ENCODE assay signal across 8 cellular contexts in the genomic region with DNA sequence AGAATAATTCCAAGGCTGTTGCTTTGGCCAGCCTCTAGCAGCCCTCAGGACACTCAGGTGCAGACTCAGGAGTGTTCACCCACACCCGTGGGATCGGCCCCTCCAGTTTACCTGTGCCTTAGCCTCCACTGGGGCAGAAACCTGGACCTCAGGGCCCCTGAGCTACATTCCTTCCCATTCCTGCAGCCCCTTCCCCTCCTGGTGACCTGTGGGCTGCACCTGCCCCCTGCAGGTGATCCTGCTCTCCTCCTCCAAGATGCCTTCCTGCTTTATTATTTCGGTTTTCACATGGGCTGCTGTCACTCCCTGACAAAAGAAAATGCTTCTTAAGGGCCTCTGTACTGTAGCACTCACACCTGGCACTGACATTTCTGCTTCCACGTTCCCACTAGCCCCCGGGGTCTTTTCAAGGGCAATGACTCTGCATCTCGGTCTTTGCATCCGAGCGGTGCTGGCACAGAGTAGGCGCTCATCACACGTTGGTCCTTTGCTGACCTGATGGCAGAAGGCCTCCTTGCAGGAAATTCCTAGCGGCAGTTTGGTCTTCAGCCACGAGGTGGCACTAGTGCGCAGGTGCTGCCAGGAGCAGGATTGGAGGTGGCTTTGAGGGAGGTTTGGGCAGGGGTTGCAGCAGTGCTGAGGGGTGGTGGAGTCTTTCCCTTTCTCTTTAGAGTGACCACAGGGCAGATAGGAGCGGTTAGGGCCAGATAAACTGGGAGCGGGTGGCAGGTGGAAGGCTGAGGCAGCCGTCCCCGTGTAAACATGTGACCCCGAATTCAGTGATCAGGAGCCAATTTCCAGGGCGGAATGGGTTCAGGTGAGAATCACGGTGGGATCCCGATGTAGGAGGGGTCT.
A peak's percentile ranks its signal among the peaks of the same experiment; 100 is the strongest.
DNase-seq lines count a peak whose midpoint lies in the region; ATAC-seq and TF ChIP-seq lines count a peak whose summit lies in the region.

No MANE protein-coding gene starts in this region.

- no peak overlapping the region for H3K27ac ChIP-seq in C4-2B

- H3K4me3 Mint-ChIP-seq in memory B cell: no peak overlapping the region

- H3K27ac Mint-ChIP-seq in memory B cell: no peak overlapping the region

- DNase-seq in HCEC 1CT (peak; percentile 22), NCI-H526 (lab: John Stamatoyannopoulos, UW) (peak; percentile 74 to 94), ecto neural progenitor cell (ENCODE audit: low spot score) (peak; percentile 89), memory B cell (ENCODE audit: low spot score in 2 of 2) (peak; percentile 77 to 80)
- DNase-seq in activated CD4-positive, alpha-beta T cell treated with anti-CD3 and anti-CD28 coated beads, Interleukin-2, amount 50 U/mL, for 4 hours: peak; percentile 63 to 72
- DNase-seq in stimulated activated CD8-positive, alpha-beta memory T cell treated with anti-CD3 and anti-CD28 coated beads, Interleukin-2, amount 100 ng/mL, for 1 hour (ENCODE audit: low read depth in 2 of 2): peak; percentile 41 to 51

- peaks cover 17% of the 10 kb centered on the region for H3K27me3 Mint-ChIP-seq in memory B cell

- H3K9me3 Mint-ChIP-seq in memory B cell: no peaks in the 10 kb centered on the region

- peak; percentile 53 for ATAC-seq in memory B cell (ENCODE audit: low read depth)
- ATAC-seq in HG03457 (IDR thresholded peaks at IDR 0.05; ENCODE audit: unreplicated experiment): no peak

- peaks cover 9% of the 10 kb centered on the region for H3K4me1 Mint-ChIP-seq in memory B cell

- TF ChIP-seq CTCF in C4-2B (conservative IDR thresholded peaks at IDR 0.05): peak; percentile 98

- no peaks in the 10 kb centered on the region for H3K36me3 Mint-ChIP-seq in memory B cell

Comparison
In these comparisons a context has a peak if more than half of its experiments do, and no peak if none do; other contexts are left out.
1. DNase-seq: peak in every context shown above with its lines; median percentile 89 in ecto neural progenitor cell; 84 in NCI-H526; 78 in memory B cell; 68 in activated CD4-positive, alpha-beta T cell treated with anti-CD3 and anti-CD28 coated beads, Interleukin-2, amount 50 U/mL, for 4 hours; 46 in stimulated activated CD8-positive, alpha-beta memory T cell treated with anti-CD3 and anti-CD28 coated beads, Interleukin-2, amount 100 ng/mL, for 1 hour; 22 in HCEC 1CT.